2 cellular contexts compared by ENCODE assay signal in the genomic region with DNA sequence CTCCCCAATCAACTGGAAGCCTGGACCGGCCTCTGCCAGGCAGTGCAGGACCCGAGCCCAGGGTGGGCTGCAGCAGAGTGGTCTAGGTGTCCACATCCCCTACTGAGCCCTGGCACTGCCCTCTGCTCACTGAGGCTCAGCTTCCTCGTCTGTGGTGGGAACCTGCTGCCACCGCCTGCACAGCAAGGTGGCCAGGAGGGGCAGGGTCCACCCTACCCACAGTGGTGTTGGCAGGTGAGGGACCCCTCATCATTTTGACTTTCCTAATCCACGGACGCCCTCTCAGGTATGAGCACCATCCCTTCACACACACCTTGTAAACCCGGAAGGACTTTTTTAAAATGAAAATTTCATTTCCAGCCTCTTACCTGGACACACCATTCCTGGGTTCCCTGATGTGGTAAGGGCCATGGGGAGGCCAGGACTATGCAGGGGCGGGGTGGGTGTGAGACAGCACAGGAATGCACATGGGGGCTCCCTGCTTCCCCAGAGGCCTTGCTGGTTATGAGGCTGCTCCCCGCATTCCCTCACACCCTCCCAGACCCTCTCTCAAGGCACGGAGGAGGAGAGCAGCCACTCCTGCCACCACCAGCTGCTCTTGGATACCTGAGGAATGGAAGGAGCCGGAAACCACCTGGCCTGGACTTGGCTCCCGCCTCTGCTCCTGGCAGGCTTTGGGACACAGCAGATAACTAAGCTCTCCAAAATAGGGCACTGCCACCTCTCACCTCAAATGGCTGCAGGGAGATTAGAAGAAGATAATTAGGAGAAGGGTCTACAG.
TF ChIP-seq lines count a peak whose summit lies in the region.

No MANE protein-coding gene starts in this region.

TF ChIP-seq in GM23338, 12 proteins besides CTCF, POLR2A, EP300 and RAD21 (continues in another document):
- TF ChIP-seq EZH2phosphoT487 (IDR thresholded peaks at IDR 0.05; ENCODE audit: unreplicated experiment): no peak
- no peak for TF ChIP-seq CREB1 (CRISPR knock-in tag; IDR thresholded peaks at IDR 0.05; ENCODE audit: low read depth)
- TF ChIP-seq ZNF114 (CRISPR knock-in tag; IDR thresholded peaks at IDR 0.05): no peak
- no peak for TF ChIP-seq NANOG (IDR thresholded peaks at IDR 0.05; ENCODE audit: borderline replicate concordance)
- TF ChIP-seq, protein P1, sequence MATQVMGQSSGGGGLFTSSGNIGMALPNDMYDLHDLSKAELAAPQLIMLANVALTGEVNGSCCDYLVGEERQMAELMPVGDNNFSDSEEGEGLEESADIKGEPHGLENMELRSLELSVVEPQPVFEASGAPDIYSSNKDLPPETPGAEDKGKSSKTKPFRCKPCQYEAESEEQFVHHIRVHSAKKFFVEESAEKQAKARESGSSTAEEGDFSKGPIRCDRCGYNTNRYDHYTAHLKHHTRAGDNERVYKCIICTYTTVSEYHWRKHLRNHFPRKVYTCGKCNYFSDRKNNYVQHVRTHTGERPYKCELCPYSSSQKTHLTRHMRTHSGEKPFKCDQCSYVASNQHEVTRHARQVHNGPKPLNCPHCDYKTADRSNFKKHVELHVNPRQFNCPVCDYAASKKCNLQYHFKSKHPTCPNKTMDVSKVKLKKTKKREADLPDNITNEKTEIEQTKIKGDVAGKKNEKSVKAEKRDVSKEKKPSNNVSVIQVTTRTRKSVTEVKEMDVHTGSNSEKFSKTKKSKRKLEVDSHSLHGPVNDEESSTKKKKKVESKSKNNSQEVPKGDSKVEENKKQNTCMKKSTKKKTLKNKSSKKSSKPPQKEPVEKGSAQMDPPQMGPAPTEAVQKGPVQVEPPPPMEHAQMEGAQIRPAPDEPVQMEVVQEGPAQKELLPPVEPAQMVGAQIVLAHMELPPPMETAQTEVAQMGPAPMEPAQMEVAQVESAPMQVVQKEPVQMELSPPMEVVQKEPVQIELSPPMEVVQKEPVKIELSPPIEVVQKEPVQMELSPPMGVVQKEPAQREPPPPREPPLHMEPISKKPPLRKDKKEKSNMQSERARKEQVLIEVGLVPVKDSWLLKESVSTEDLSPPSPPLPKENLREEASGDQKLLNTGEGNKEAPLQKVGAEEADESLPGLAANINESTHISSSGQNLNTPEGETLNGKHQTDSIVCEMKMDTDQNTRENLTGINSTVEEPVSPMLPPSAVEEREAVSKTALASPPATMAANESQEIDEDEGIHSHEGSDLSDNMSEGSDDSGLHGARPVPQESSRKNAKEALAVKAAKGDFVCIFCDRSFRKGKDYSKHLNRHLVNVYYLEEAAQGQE (IDR thresholded peaks at IDR 0.05; ENCODE audit: unreplicated experiment): no peak
- no peak for TF ChIP-seq EZH2 (IDR thresholded peaks at IDR 0.05; ENCODE audit: low read depth, unreplicated experiment)
- TF ChIP-seq, protein P2, sequence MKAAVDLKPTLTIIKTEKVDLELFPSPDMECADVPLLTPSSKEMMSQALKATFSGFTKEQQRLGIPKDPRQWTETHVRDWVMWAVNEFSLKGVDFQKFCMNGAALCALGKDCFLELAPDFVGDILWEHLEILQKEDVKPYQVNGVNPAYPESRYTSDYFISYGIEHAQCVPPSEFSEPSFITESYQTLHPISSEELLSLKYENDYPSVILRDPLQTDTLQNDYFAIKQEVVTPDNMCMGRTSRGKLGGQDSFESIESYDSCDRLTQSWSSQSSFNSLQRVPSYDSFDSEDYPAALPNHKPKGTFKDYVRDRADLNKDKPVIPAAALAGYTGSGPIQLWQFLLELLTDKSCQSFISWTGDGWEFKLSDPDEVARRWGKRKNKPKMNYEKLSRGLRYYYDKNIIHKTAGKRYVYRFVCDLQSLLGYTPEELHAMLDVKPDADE (IDR thresholded peaks at IDR 0.05): no peak
- no peak for TF ChIP-seq ZNF331 (CRISPR knock-in tag; IDR thresholded peaks at IDR 0.05; ENCODE audit: low read depth)
- no peak for TF ChIP-seq JUNB (IDR thresholded peaks at IDR 0.05; ENCODE audit: unreplicated experiment)

TF ChIP-seq in HepG2, 621 proteins besides CTCF, POLR2A, EP300 and RAD21:
- TF ChIP-seq ZNF816 (CRISPR knock-in tag; IDR thresholded peaks at IDR 0.05; ENCODE audit: borderline replicate concordance) (no peak), ZNF12 (CRISPR knock-in tag; IDR thresholded peaks at IDR 0.05) (no peak), BCL6 (CRISPR knock-in tag; IDR thresholded peaks at IDR 0.05) (no peak), ZNF335 (CRISPR knock-in tag; IDR thresholded peaks at IDR 0.05) (no peak), PHF5A (CRISPR knock-in tag; IDR thresholded peaks at IDR 0.05; ENCODE audit: low read depth, unreplicated experiment) (no peak), CHD4 (IDR thresholded peaks at IDR 0.05; ENCODE audit: borderline replicate concordance, low read length) (no peak), HNF4A (CRISPR knock-in tag; IDR thresholded peaks at IDR 0.05) (no peak)
- TF ChIP-seq, protein P3, sequence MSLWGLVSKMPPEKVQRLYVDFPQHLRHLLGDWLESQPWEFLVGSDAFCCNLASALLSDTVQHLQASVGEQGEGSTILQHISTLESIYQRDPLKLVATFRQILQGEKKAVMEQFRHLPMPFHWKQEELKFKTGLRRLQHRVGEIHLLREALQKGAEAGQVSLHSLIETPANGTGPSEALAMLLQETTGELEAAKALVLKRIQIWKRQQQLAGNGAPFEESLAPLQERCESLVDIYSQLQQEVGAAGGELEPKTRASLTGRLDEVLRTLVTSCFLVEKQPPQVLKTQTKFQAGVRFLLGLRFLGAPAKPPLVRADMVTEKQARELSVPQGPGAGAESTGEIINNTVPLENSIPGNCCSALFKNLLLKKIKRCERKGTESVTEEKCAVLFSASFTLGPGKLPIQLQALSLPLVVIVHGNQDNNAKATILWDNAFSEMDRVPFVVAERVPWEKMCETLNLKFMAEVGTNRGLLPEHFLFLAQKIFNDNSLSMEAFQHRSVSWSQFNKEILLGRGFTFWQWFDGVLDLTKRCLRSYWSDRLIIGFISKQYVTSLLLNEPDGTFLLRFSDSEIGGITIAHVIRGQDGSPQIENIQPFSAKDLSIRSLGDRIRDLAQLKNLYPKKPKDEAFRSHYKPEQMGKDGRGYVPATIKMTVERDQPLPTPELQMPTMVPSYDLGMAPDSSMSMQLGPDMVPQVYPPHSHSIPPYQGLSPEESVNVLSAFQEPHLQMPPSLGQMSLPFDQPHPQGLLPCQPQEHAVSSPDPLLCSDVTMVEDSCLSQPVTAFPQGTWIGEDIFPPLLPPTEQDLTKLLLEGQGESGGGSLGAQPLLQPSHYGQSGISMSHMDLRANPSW (CRISPR knock-in tag; IDR thresholded peaks at IDR 0.05; ENCODE audit: borderline replicate concordance): no peak
- TF ChIP-seq, protein P4, sequence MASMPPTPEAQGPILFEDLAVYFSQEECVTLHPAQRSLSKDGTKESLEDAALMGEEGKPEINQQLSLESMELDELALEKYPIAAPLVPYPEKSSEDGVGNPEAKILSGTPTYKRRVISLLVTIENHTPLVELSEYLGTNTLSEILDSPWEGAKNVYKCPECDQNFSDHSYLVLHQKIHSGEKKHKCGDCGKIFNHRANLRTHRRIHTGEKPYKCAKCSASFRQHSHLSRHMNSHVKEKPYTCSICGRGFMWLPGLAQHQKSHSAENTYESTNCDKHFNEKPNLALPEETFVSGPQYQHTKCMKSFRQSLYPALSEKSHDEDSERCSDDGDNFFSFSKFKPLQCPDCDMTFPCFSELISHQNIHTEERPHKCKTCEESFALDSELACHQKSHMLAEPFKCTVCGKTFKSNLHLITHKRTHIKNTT (CRISPR knock-in tag; IDR thresholded peaks at IDR 0.05): no peak
TF ChIP-seq in HepG2: peak in this region for 0.
